In genomic region chr3:45489730-45490309, GRCh38 we compare ENCODE assay signal across 1 cellular context.
TF ChIP-seq lines count a peak whose summit lies in the region.

No MANE protein-coding gene starts in this region.

TF ChIP-seq in HEK293T, 16 proteins besides CTCF, POLR2A, EP300 and RAD21:
- TF ChIP-seq PKNOX1 (IDR thresholded peaks at IDR 0.05): no peak
- no peak for TF ChIP-seq ZNF384 (IDR thresholded peaks at IDR 0.05)
- TF ChIP-seq SUZ12 (IDR thresholded peaks at IDR 0.05): no peak
- no peak for TF ChIP-seq FOXK2 (IDR thresholded peaks at IDR 0.05)
- no peak for TF ChIP-seq ARNT (IDR thresholded peaks at IDR 0.05)
- TF ChIP-seq LEF1 (IDR thresholded peaks at IDR 0.05; ENCODE audit: borderline replicate concordance): no peak
- TF ChIP-seq TARDBP (IDR thresholded peaks at IDR 0.05): no peak
- no peak for TF ChIP-seq NFRKB (IDR thresholded peaks at IDR 0.05)
- no peak for TF ChIP-seq CTBP1 (IDR thresholded peaks at IDR 0.05; ENCODE audit: borderline replicate concordance)
- no peak for TF ChIP-seq ELF4 (IDR thresholded peaks at IDR 0.05)
- TF ChIP-seq BHLHE40 (IDR thresholded peaks at IDR 0.05; ENCODE audit: borderline replicate concordance): no peak
- TF ChIP-seq FOXM1 (IDR thresholded peaks at IDR 0.05; ENCODE audit: borderline replicate concordance): no peak
- no peak for TF ChIP-seq L3MBTL2 (conservative IDR thresholded peaks at IDR 0.05)
- no peak for TF ChIP-seq SP1 (IDR thresholded peaks at IDR 0.05)
